14 cellular contexts compared by ENCODE assay signal in genomic region chr5:61603211-61603908, GRCh38.
DNase-seq lines count a peak whose midpoint lies in the region; ATAC-seq and TF ChIP-seq lines count a peak whose summit lies in the region.
"Had no signal": no experiment of that assay in that cellular context is flagged by ENCODE, and none has a peak within 500 bp of the region (broad histone marks: within the 10 kb centered on the region; RNA-seq: fewer than 3 reads in every experiment).

No MANE protein-coding gene starts in this region.

- H3K27me3 ChIP-seq in IMR-90 (ENCODE audit: control insufficient read depth, insufficient read depth, low read length), result peaks cover 3% of the 10 kb centered on the region; the same call in 1 of the 2 replicates
- no peaks in the 10 kb centered on the region for H3K27me3 ChIP-seq in mesendoderm (ENCODE audit: insufficient read depth, low read length, poor library complexity)
- 0 out of 2 replicates have a peak, but pooled peaks cover 10% of the 10 kb centered on the region for H3K27me3 ChIP-seq in PC-9 (ENCODE audit: insufficient read depth, low read depth)
- H3K27me3 ChIP-seq in hepatocyte, result no peaks in the 10 kb centered on the region
- H3K27me3 ChIP-seq: breast epithelium had no signal

- H4K8ac ChIP-seq in IMR-90 (ENCODE audit: low read depth in 2 of 2, low read length in 2 of 2), result no peak overlapping the region
- no peak overlapping the region for H4K8ac ChIP-seq in mesendoderm (ENCODE audit: low read depth, low read length)

- peak overlapping the region; percentile 8; the same call in 1 of the 2 replicates for H4K91ac ChIP-seq in IMR-90 (ENCODE audit: insufficient read depth, low read depth, low read length)

- dilution Hi-C loops in IMR-90 (cut with HindIII; ENCODE audit: low sequenced_read_pairs, unreplicated experiment), result no loop called here

- H3K56ac ChIP-seq in IMR-90 (ENCODE audit: extremely low read depth, insufficient read depth, low read length), result no peak overlapping the region
- no peak overlapping the region for H3K56ac ChIP-seq in mesendoderm (ENCODE audit: low read length)

- in situ Hi-C loops in IMR-90 (cut with MboI; ENCODE audit: low sequenced_read_pairs), result no loop called here

- peaks cover 51% of the 10 kb centered on the region for H3K4me1 Mint-ChIP-seq in chondrocyte (ENCODE audit: low read depth)
- no peaks in the 10 kb centered on the region for H3K4me1 Mint-ChIP-seq in activated T-cell treated with anti-CD3 and anti-CD28 coated beads, Interleukin-2, amount 50 U/mL, for 4 hours (ENCODE audit: low read depth)

- H3K36me3 Mint-ChIP-seq in chondrocyte (ENCODE audit: low read depth), result no peaks in the 10 kb centered on the region
- no peaks in the 10 kb centered on the region for H3K36me3 Mint-ChIP-seq in activated T-cell treated with anti-CD3 and anti-CD28 coated beads, Interleukin-2, amount 50 U/mL, for 4 hours (ENCODE audit: insufficient read depth)
- H3K36me3 Mint-ChIP-seq: CD8-positive, alpha-beta T cell; naive B cell had no signal

- H3K18ac ChIP-seq in IMR-90 (ENCODE audit: low read depth, low read length), result no peak overlapping the region; the same call in 1 of the 2 replicates
- H3K18ac ChIP-seq in mesendoderm (ENCODE audit: low read length), result no peak overlapping the region

- no peak overlapping the region for H2AFZ ChIP-seq in IMR-90 (replicated peaks; ENCODE audit: low read length, poor library complexity)
- no peak overlapping the region for H2AFZ ChIP-seq in PC-9
- no peak overlapping the region for H2AFZ ChIP-seq in hepatocyte

- TF ChIP-seq CTCF in IMR-90 (conservative IDR thresholded peaks at IDR 0.05; ENCODE audit: low read depth, low read length), result no peak
- TF ChIP-seq CTCF in chondrocyte (IDR thresholded peaks at IDR 0.05), result peak; percentile 52
- TF ChIP-seq CTCF in PC-9 (conservative IDR thresholded peaks at IDR 0.05), result no peak
- TF ChIP-seq CTCF in hepatocyte (IDR thresholded peaks at IDR 0.05; ENCODE audit: poor library complexity), result no peak

- POLR2A ChIA-PET in IMR-90 (lab: Charles Lee; ENCODE audit: unreplicated experiment), result no interaction called here
- POLR2A ChIA-PET in PC-9 (lab: Charles Lee; ENCODE audit: unreplicated experiment), result no interaction called here

- H3K23ac ChIP-seq in IMR-90 (ENCODE audit: low read depth, low read length) (no peak overlapping the region), mesendoderm (ENCODE audit: low read length) (no peak overlapping the region)

- no peaks in the 10 kb centered on the region for H3K79me1 ChIP-seq in IMR-90 (ENCODE audit: low read depth in 1 of 2, low read length in 2 of 2)
- H3K79me1 ChIP-seq in mesendoderm (ENCODE audit: low read length), result no peaks in the 10 kb centered on the region

- TF ChIP-seq POLR2A in IMR-90 (IDR thresholded peaks at IDR 0.05; ENCODE audit: low read depth, low read length), result no peak

- H3K36me3 ChIP-seq in IMR-90 (ENCODE audit: control insufficient read depth, insufficient read depth, low read length) (no peaks in the 10 kb centered on the region), mesendoderm (ENCODE audit: control insufficient read depth, insufficient read depth, low read length) (no peaks in the 10 kb centered on the region), PC-9 (ENCODE audit: low read depth) (no peaks in the 10 kb centered on the region), hepatocyte (replicated peaks; ENCODE audit: insufficient read depth, low read depth) (no peaks in the 10 kb centered on the region)
- H3K36me3 ChIP-seq: breast epithelium had no signal

- BruUV-seq in IMR-90 (replicated peaks; lab: Mats Ljungman, UMichigan), result no TSS peak
- no TSS peak for BruUV-seq in PC-9 (replicated peaks; lab: Mats Ljungman, UMichigan)

- no peak overlapping the region; the same call in 1 of the 2 replicates for H2BK20ac ChIP-seq in IMR-90 (ENCODE audit: low read depth, low read length)

- H3K9ac ChIP-seq in IMR-90 (ENCODE audit: low read depth, low read length) (no peak overlapping the region), mesendoderm (ENCODE audit: low read length) (no peak overlapping the region)

- no peak overlapping the region for H2BK5ac ChIP-seq in IMR-90 (ENCODE audit: low read depth, low read length, poor library complexity, severe bottlenecking)
- no peak overlapping the region for H2BK5ac ChIP-seq in mesendoderm (ENCODE audit: low read length)

- H3K9me2 ChIP-seq in PC-9 (ENCODE audit: insufficient read depth), result no peaks in the 10 kb centered on the region
- no peaks in the 10 kb centered on the region for H3K9me2 ChIP-seq in hepatocyte (replicated peaks; ENCODE audit: insufficient read depth)

- H3K4me2 ChIP-seq in IMR-90 (ENCODE audit: low read depth, low read length), result no peak overlapping the region; the same call in 1 of the 2 replicates
- no peak overlapping the region for H3K4me2 ChIP-seq in mesendoderm (ENCODE audit: low read length)
- no peak overlapping the region for H3K4me2 ChIP-seq in PC-9
- H3K4me2 ChIP-seq in hepatocyte, result no peak overlapping the region

- H2BK120ac ChIP-seq in IMR-90 (ENCODE audit: low read depth, low read length) (no peak overlapping the region; the same call in 1 of the 2 replicates), mesendoderm (ENCODE audit: low read depth, low read length) (no peak overlapping the region)

- no peak overlapping the region for H2BK15ac ChIP-seq in IMR-90 (ENCODE audit: low read depth, low read length)
- H2BK15ac ChIP-seq in mesendoderm (replicated peaks; ENCODE audit: low read depth), result no peak overlapping the region

- no peaks in the 10 kb centered on the region for H3F3A ChIP-seq in PC-9 (ENCODE audit: insufficient read depth, low read depth)

- H2AK5ac ChIP-seq in IMR-90 (ENCODE audit: low read depth, low read length) (no peak overlapping the region), mesendoderm (ENCODE audit: low read length) (no peak overlapping the region)

- peak overlapping the region; percentile 46 for H3K27ac Mint-ChIP-seq in chondrocyte (ENCODE audit: unreplicated experiment)
- H3K27ac Mint-ChIP-seq: CD8-positive, alpha-beta T cell; naive B cell had no signal

- H3K4ac ChIP-seq in IMR-90 (ENCODE audit: low read depth, low read length) (peak overlapping the region; percentile 7; the same call in 1 of the 2 replicates), mesendoderm (ENCODE audit: low read depth, low read length) (no peak overlapping the region)

- H4K5ac ChIP-seq in IMR-90 (ENCODE audit: low read depth, low read length) (no peak overlapping the region), mesendoderm (ENCODE audit: low read length) (no peak overlapping the region)

- TF ChIP-seq RAD21 in IMR-90 (IDR thresholded peaks at IDR 0.05; ENCODE audit: low read length), result no peak

- H3K27ac ChIP-seq in IMR-90 (ENCODE audit: insufficient read depth, low read length) (no peak overlapping the region), mesendoderm (ENCODE audit: low read depth, low read length) (no peak overlapping the region), PC-9 (no peak overlapping the region), hepatocyte (no peak overlapping the region)
- H3K27ac ChIP-seq: breast epithelium had no signal

- H4K20me1 ChIP-seq in IMR-90 (ENCODE audit: insufficient read depth, low read length), result no peaks in the 10 kb centered on the region
- H4K20me1 ChIP-seq in PC-9 (ENCODE audit: insufficient read depth), result no peaks in the 10 kb centered on the region
- H4K20me1 ChIP-seq in hepatocyte (ENCODE audit: insufficient read depth, poor library complexity, severe bottlenecking), result no peaks in the 10 kb centered on the region

- CTCF ChIA-PET in IMR-90 (lab: Yijun Ruan, JAX) (interaction anchor here (1.2 to 2.4 kb wide), 2 partner anchors 19 to 55 kb away, joined by 4 to 8 read pairs; no protein-coding TSS in a partner anchor), PC-9 (lab: Charles Lee) (no interaction called here)

- 0% methylated on average over 1 of the region's 6 CpGs; no CpG with 5 or more reads in 1 of the 2 experiments for WGBS in IMR-90 (ENCODE audit: extremely low coverage in 2 of 2, insufficient read length in 1 of 2), 2 experiments
- no CpG with 5 or more reads among the region's 6 CpGs for WGBS in mesendoderm (ENCODE audit: extremely low coverage, insufficient coverage, low lambda C conversion rate)
- 64% methylated on average over 6 of the region's 6 CpGs for WGBS in hepatocyte (ENCODE audit: low lambda C conversion rate, missing lambda C conversion rate)

- H3K4me1 ChIP-seq in IMR-90 (ENCODE audit: control insufficient read depth, insufficient read depth, low read length), result peaks cover 14% of the 10 kb centered on the region
- H3K4me1 ChIP-seq in mesendoderm (ENCODE audit: control insufficient read depth, low read depth, low read length), result no peaks in the 10 kb centered on the region
- H3K4me1 ChIP-seq in PC-9 (replicated peaks; ENCODE audit: insufficient read depth), result 0 out of 2 replicates have a peak, but pooled peaks cover 7% of the 10 kb centered on the region
- peaks cover 9% of the 10 kb centered on the region for H3K4me1 ChIP-seq in hepatocyte (ENCODE audit: insufficient read depth)
- H3K4me1 ChIP-seq: breast epithelium had no signal

- H3K9me3 ChIP-seq in IMR-90 (ENCODE audit: control insufficient read depth, insufficient read depth, low read length) (no peaks in the 10 kb centered on the region), PC-9 (ENCODE audit: insufficient read depth, low read depth) (no peaks in the 10 kb centered on the region), hepatocyte (ENCODE audit: low read depth) (no peaks in the 10 kb centered on the region)
- H3K9me3 ChIP-seq: breast epithelium had no signal

- no peaks in the 10 kb centered on the region for H3K9me3 Mint-ChIP-seq in chondrocyte (ENCODE audit: low read depth)
- H3K9me3 Mint-ChIP-seq in activated T-cell treated with anti-CD3 and anti-CD28 coated beads, Interleukin-2, amount 50 U/mL, for 4 hours, result no peaks in the 10 kb centered on the region
- H3K9me3 Mint-ChIP-seq: CD8-positive, alpha-beta T cell; naive B cell had no signal

- H3K4me3 ChIP-seq in IMR-90 (ENCODE audit: insufficient read depth, low read depth, low read length) (no peak overlapping the region), mesendoderm (ENCODE audit: low read length) (no peak overlapping the region), PC-9 (no peak overlapping the region), hepatocyte (no peak overlapping the region)
- H3K4me3 ChIP-seq: breast epithelium had no signal

- H3K14ac ChIP-seq in IMR-90 (replicated peaks; ENCODE audit: low read depth, low read length), result no peak overlapping the region

- no peaks in the 10 kb centered on the region for H3K79me2 ChIP-seq in mesendoderm (ENCODE audit: control insufficient read depth, insufficient read depth, low read length)
- no peaks in the 10 kb centered on the region for H3K79me2 ChIP-seq in PC-9 (ENCODE audit: low read depth)
- H3K79me2 ChIP-seq in hepatocyte, result no peaks in the 10 kb centered on the region

- intact Hi-C loops in IMR-90 (cut with micrococcal nuclease), result no loop called here
- intact Hi-C loops in PC-9 (cut with micrococcal nuclease; ENCODE audit: unreplicated experiment), result no loop called here

- peaks cover 15% of the 10 kb centered on the region; the same call in 1 of the 2 replicates for H3K9me1 ChIP-seq in IMR-90 (ENCODE audit: insufficient read depth, low read length)

- no peaks in the 10 kb centered on the region for H3K27me3 Mint-ChIP-seq in chondrocyte (ENCODE audit: low read depth)
- H3K27me3 Mint-ChIP-seq in activated T-cell treated with anti-CD3 and anti-CD28 coated beads, Interleukin-2, amount 50 U/mL, for 4 hours (ENCODE audit: low read depth), result peaks cover 12% of the 10 kb centered on the region

- ATAC-seq in IMR-90 (ENCODE audit: low read depth) (peak; percentile 58), GM18907 (IDR thresholded peaks at IDR 0.05; ENCODE audit: unreplicated experiment) (no peak)
- ATAC-seq in activated T-cell treated with anti-CD3 and anti-CD28 coated beads, Interleukin-2, amount 50 U/mL, for 4 hours, result no peak
- ATAC-seq: CD8-positive, alpha-beta T cell had no signal

- H3K4me3 Mint-ChIP-seq in chondrocyte (ENCODE audit: unreplicated experiment), result no peak overlapping the region
- no peak overlapping the region for H3K4me3 Mint-ChIP-seq in activated T-cell treated with anti-CD3 and anti-CD28 coated beads, Interleukin-2, amount 50 U/mL, for 4 hours
- H3K4me3 Mint-ChIP-seq: CD8-positive, alpha-beta T cell had no signal

- no peak overlapping the region for H2AK9ac ChIP-seq in IMR-90 (replicated peaks; ENCODE audit: low read depth, low read length, poor library complexity)

- DNase-seq in AG08395 (ENCODE audit: low spot score) (peak; percentile 34), IMR-90 (no peak), chondrocyte (ENCODE audit: low spot score) (no peak), mesendoderm (peak; percentile 14), PC-9 (no peak), hepatocyte (ENCODE audit: low spot score) (no peak)
- no peak for DNase-seq in activated T-cell treated with anti-CD3 and anti-CD28 coated beads, Interleukin-2, amount 50 U/mL, for 4 hours
- DNase-seq: activated CD8-positive, alpha-beta memory T cell treated with anti-CD3 and anti-CD28 coated beads for 24 hours; CD8-positive, alpha-beta T cell; naive B cell; NCI-H1436 treated with DMSO at 0.1 percent for 48 hours; stimulated activated CD4-positive, alpha-beta T cell treated with anti-CD3 and anti-CD28 coated beads, Interleukin-4, amount 100 ng/mL, for 1 hour had no signal

Comparison
In these comparisons a context has a peak if more than half of its experiments do, and no peak if none do; other contexts are left out.
1. DNase-seq: peak in AG08395 (single experiment) and mesendoderm (single experiment); none in IMR-90 (single experiment), chondrocyte (single experiment), activated T-cell treated with anti-CD3 and anti-CD28 coated beads, Interleukin-2, amount 50 U/mL, for 4 hours (single experiment), PC-9 (0 of 2) and hepatocyte (single experiment).